ENCODE assay signal across 10 cellular contexts in genomic region chr2:20444993-20445910, GRCh38. TPM values are rescaled to one million over a fixed set of nuclear protein-coding genes. Genes with fewer than 3 reads are reported as not detected.
DNase-seq lines count a peak whose midpoint lies in the region; ATAC-seq lines count a peak whose summit lies in the region.
"Had no signal": no experiment of that assay in that cellular context is flagged by ENCODE, and none has a peak within 500 bp of the region (broad histone marks: within the 10 kb centered on the region; RNA-seq: fewer than 3 reads in every experiment).

No MANE protein-coding gene starts in this region.

- H3K9me3 ChIP-seq in right cardiac atrium (ENCODE audit: control insufficient read depth, low read length): no peaks in the 10 kb centered on the region

- H3K4me1 ChIP-seq in right cardiac atrium (ENCODE audit: control insufficient read depth, insufficient read depth, low read length): peaks cover 2% of the 10 kb centered on the region
- peaks cover 22% of the 10 kb centered on the region for H3K4me1 ChIP-seq in rectal smooth muscle tissue (ENCODE audit: control insufficient read depth, insufficient read depth, low read length)

- H3K27ac ChIP-seq in right cardiac atrium (ENCODE audit: low read length) (peak overlapping the region; percentile 95), rectal smooth muscle tissue (ENCODE audit: low read depth, low read length) (peak overlapping the region; percentile 91)

- intact Hi-C loops in right cardiac atrium (cut with DNase I) (loop anchor here (2.0 to 5.0 kb wide), 4 partner anchors 132 to 192 kb away; no protein-coding TSS in a partner anchor), left cardiac atrium (cut with DNase I) (loop anchor here (2.0 to 5.0 kb wide), 3 partner anchors 172 to 197 kb away; no protein-coding TSS in a partner anchor)

- peak overlapping the region; percentile 1 for H3K9ac ChIP-seq in rectal smooth muscle tissue (ENCODE audit: low read length)

- DNase-seq in right cardiac atrium (no peak), left cardiac atrium (no peak), left lobe of liver (ENCODE audit: low spot score) (peak; percentile 46), NCI-H748 (lab: John Stamatoyannopoulos, UW; ENCODE audit: unreplicated experiment) (no peak), NCI-H69 (lab: John Stamatoyannopoulos, UW) (no peak), DMS153 treated with DMSO at 0.1 percent for 48 hours (lab: John Stamatoyannopoulos, UW; ENCODE audit: unreplicated experiment) (no peak)
- DNase-seq: activated gamma-delta T cell treated with Interleukin-2 at 50 U/mL for 16 hours, NCI-H1092 treated with DMSO at 0.1 percent for 48 hours had no signal

- H3K4me3 ChIP-seq in right cardiac atrium (ENCODE audit: low read length) (peak overlapping the region; percentile 61), rectal smooth muscle tissue (ENCODE audit: low read length) (peak overlapping the region; percentile 17)

- no peaks in the 10 kb centered on the region for H3K27me3 ChIP-seq in right cardiac atrium (ENCODE audit: control insufficient read depth, insufficient read depth)
- H3K27me3 ChIP-seq in rectal smooth muscle tissue (ENCODE audit: control insufficient read depth, insufficient read depth, low read length): no peaks in the 10 kb centered on the region

- WGBS in right cardiac atrium: 61% methylated on average over 24 of the region's 24 CpGs

- ATAC-seq in right cardiac atrium (no peak), left cardiac atrium (no peak), left lobe of liver (no peak), HG03139 (IDR thresholded peaks at IDR 0.05; ENCODE audit: unreplicated experiment) (no peak)

- H3K36me3 ChIP-seq in rectal smooth muscle tissue (ENCODE audit: control insufficient read depth, insufficient read depth, low read length): peaks cover 18% of the 10 kb centered on the region

RNA-seq across cellular contexts. Expression of gene RHOB, which starts 1.6 kb away (rescaled TPM):
- total RNA-seq in right cardiac atrium (100 to 1,000 TPM; 141 to 365 (median 217) TPM), left cardiac atrium (100 to 1,000 TPM; 224 to 279 TPM), left lobe of liver (250 TPM)
- 315 TPM for polyA plus RNA-seq in right cardiac atrium
